Comparison of ENCODE assay signal across 8 cellular contexts in genomic region chr20:32356935-32357868, GRCh38. TPM values are rescaled to one million over a fixed set of nuclear protein-coding genes. Genes with fewer than 3 reads are reported as not detected.
DNase-seq lines count a peak whose midpoint lies in the region; ATAC-seq and TF ChIP-seq lines count a peak whose summit lies in the region.

No MANE protein-coding gene starts in this region.

- peak overlapping the region; percentile 92 for H3K4me3 Mint-ChIP-seq in activated CD8-positive, alpha-beta memory T cell treated with anti-CD3 and anti-CD28 coated beads, Interleukin-2, amount 10 ng/mL, durations not matched to agents 7 days and 5 days
- peak overlapping the region; percentile 95 for H3K4me3 Mint-ChIP-seq in mesothelial cell of epicardium

- peaks cover 0 to 27% (median 14%) of the 10 kb centered on the region in 4 donors for H3K4me1 ChIP-seq in Peyer's patch
- peaks cover 10 to 18% of the 10 kb centered on the region in 2 donors for H3K4me1 ChIP-seq in duodenal mucosa (ENCODE audit: control insufficient read depth in 1 of 2, insufficient read depth in 2 of 2, low read length in 2 of 2)

- no peak for TF ChIP-seq POLR2A in Peyer's patch (IDR thresholded peaks at IDR 0.05)

- DNase-seq in activated CD8-positive, alpha-beta memory T cell treated with anti-CD3 and anti-CD28 coated beads, Interleukin-2, amount 10 ng/mL, durations not matched to agents 7 days and 5 days: no peak
- no peak for DNase-seq in activated CD8-positive, alpha-beta memory T cell treated with anti-CD3 and anti-CD28 coated beads for 24 hours
- DNase-seq in Peyer's patch (peak in 2 of 3 donors; percentile 62 to 63), mesothelial cell of epicardium (ENCODE audit: low spot score in 2 of 2, unreplicated experiment in 2 of 2) (no peak), NCI-H524 treated with DMSO at 0.1 percent for 48 hours (lab: John Stamatoyannopoulos, UW) (no peak)

- H3K27me3 ChIP-seq in Peyer's patch (no peaks in the 10 kb centered on the region), duodenal mucosa (ENCODE audit: control insufficient read depth in 1 of 2, insufficient read depth in 2 of 2, low read length in 2 of 2) (no peaks in the 10 kb centered on the region)

- H3K9ac ChIP-seq in duodenal mucosa (ENCODE audit: low read depth in 1 of 2, low read length in 2 of 2): peak overlapping the region; percentile 66 to 82

- peak; percentile 8 for ATAC-seq in activated CD8-positive, alpha-beta memory T cell treated with anti-CD3 and anti-CD28 coated beads, Interleukin-2, amount 10 ng/mL, durations not matched to agents 7 days and 5 days
- ATAC-seq in HG03520 (IDR thresholded peaks at IDR 0.05; ENCODE audit: unreplicated experiment) (no peak), GM18907 (IDR thresholded peaks at IDR 0.05; ENCODE audit: unreplicated experiment) (no peak)

- CTCF ChIA-PET in activated CD8-positive, alpha-beta memory T cell treated with anti-CD3 and anti-CD28 coated beads, Interleukin-2, amount 10 ng/mL, durations not matched to agents 7 days and 5 days (lab: Charles Lee): interaction anchor here (0.6 to 1.8 kb wide), 6 partner anchors 20 to 1326 kb away, joined by 3 to 6 read pairs (median 3); no protein-coding TSS in a partner anchor

- H3K27ac ChIP-seq in Peyer's patch: peak overlapping the region; percentile 98 to 99 (median 98)
- H3K27ac ChIP-seq in duodenal mucosa (ENCODE audit: low read depth, low read length): peak overlapping the region; percentile 60

- no peaks in the 10 kb centered on the region for H3K27me3 Mint-ChIP-seq in activated CD8-positive, alpha-beta memory T cell treated with anti-CD3 and anti-CD28 coated beads, Interleukin-2, amount 10 ng/mL, durations not matched to agents 7 days and 5 days
- no peaks in the 10 kb centered on the region for H3K27me3 Mint-ChIP-seq in mesothelial cell of epicardium (ENCODE audit: low read depth)

- H3K9me3 Mint-ChIP-seq in activated CD8-positive, alpha-beta memory T cell treated with anti-CD3 and anti-CD28 coated beads, Interleukin-2, amount 10 ng/mL, durations not matched to agents 7 days and 5 days (ENCODE audit: low read depth): no peaks in the 10 kb centered on the region
- H3K9me3 Mint-ChIP-seq in mesothelial cell of epicardium: no peaks in the 10 kb centered on the region

- H3K4me3 ChIP-seq in Peyer's patch: peak overlapping the region; percentile 77 to 95 (median 92)
- H3K4me3 ChIP-seq in duodenal mucosa (ENCODE audit: low read depth in 1 of 2, low read length in 2 of 2): peak overlapping the region; percentile 75 to 91

- TF ChIP-seq CTCF in Peyer's patch (IDR thresholded peaks at IDR 0.05) (no peak), mesothelial cell of epicardium (IDR thresholded peaks at IDR 0.05; ENCODE audit: unreplicated experiment) (no peak)

- peaks cover 21% of the 10 kb centered on the region for H3K36me3 Mint-ChIP-seq in activated CD8-positive, alpha-beta memory T cell treated with anti-CD3 and anti-CD28 coated beads, Interleukin-2, amount 10 ng/mL, durations not matched to agents 7 days and 5 days
- no peaks in the 10 kb centered on the region for H3K36me3 Mint-ChIP-seq in mesothelial cell of epicardium

- peaks cover 66% of the 10 kb centered on the region for H3K4me1 Mint-ChIP-seq in activated CD8-positive, alpha-beta memory T cell treated with anti-CD3 and anti-CD28 coated beads, Interleukin-2, amount 10 ng/mL, durations not matched to agents 7 days and 5 days
- peaks cover 30% of the 10 kb centered on the region for H3K4me1 Mint-ChIP-seq in mesothelial cell of epicardium

- H3K27ac Mint-ChIP-seq in activated CD8-positive, alpha-beta memory T cell treated with anti-CD3 and anti-CD28 coated beads, Interleukin-2, amount 10 ng/mL, durations not matched to agents 7 days and 5 days: peak overlapping the region; percentile 100
- peak overlapping the region; percentile 99 for H3K27ac Mint-ChIP-seq in mesothelial cell of epicardium

- H3K36me3 ChIP-seq in Peyer's patch (no peaks in the 10 kb centered on the region), duodenal mucosa (ENCODE audit: control insufficient read depth in 1 of 2, insufficient read depth in 2 of 2, low read length in 2 of 2) (no peaks in the 10 kb centered on the region)

- no peaks in the 10 kb centered on the region for H3K9me3 ChIP-seq in Peyer's patch
- H3K9me3 ChIP-seq in duodenal mucosa (ENCODE audit: control insufficient read depth in 1 of 2, low read length in 2 of 2): no peaks in the 10 kb centered on the region

RNA-seq across cellular contexts. Expression of gene ASXL1, which starts 0.9 kb away (rescaled TPM):
- 100 to 1,000 TPM; 134 to 135 TPM for total RNA-seq in activated CD8-positive, alpha-beta memory T cell treated with anti-CD3 and anti-CD28 coated beads, Interleukin-2, amount 10 ng/mL, durations not matched to agents 7 days and 5 days
- total RNA-seq in Peyer's patch (100 to 1,000 TPM in 2 of 4 donors, 10 to 100 TPM in 2; 74.4 to 173 (median 115) TPM), mesothelial cell of epicardium (173 to 182 TPM (median 173 TPM) in 3 replicates)

Comparison
In these comparisons a context has a peak if more than half of its experiments do, and no peak if none do; other contexts are left out.
1. DNase-seq: peak in Peyer's patch (2 of 3); none in activated CD8-positive, alpha-beta memory T cell treated with anti-CD3 and anti-CD28 coated beads, Interleukin-2, amount 10 ng/mL, durations not matched to agents 7 days and 5 days (single experiment), activated CD8-positive, alpha-beta memory T cell treated with anti-CD3 and anti-CD28 coated beads for 24 hours (single experiment), mesothelial cell of epicardium (0 of 2) and NCI-H524 treated with DMSO at 0.1 percent for 48 hours (single experiment).